In genomic region chr12:49809369-49810158, GRCh38 we compare ENCODE assay signal across 1 cellular context.
TF ChIP-seq lines count a peak whose summit lies in the region.

No MANE protein-coding gene starts in this region.

TF ChIP-seq in GM12878, 131 proteins besides CTCF, POLR2A, EP300 and RAD21:
- TF ChIP-seq IRF5 (IDR thresholded peaks at IDR 0.05; ENCODE audit: borderline replicate concordance) (no peak), POLR2AphosphoS5 (IDR thresholded peaks at IDR 0.05; ENCODE audit: low read length) (0 out of 2 replicates have a peak, but pooled peaks have one; percentile 13)
